In genomic region chr18:54140641-54141040, GRCh38 we compare ENCODE assay signal across 12 cellular contexts.
"Had no signal": no experiment of that assay in that cellular context is flagged by ENCODE, and none has a peak within 500 bp of the region (broad histone marks: within the 10 kb centered on the region; RNA-seq: fewer than 3 reads in every experiment).

No MANE protein-coding gene starts in this region.

- H3K27ac ChIP-seq: breast epithelium, esophagus muscularis mucosa, pancreas, skin epidermis, tibial artery had no signal

- H3K9me3 ChIP-seq: pancreas, tibial artery had no signal

- DNase-seq: activated effector memory CD4-positive, alpha-beta T cell treated with Interleukin-2 at 50 U/mL for 16 hours; activated T-cell treated with anti-CD3 and anti-CD28 coated beads, Interleukin-2, amount 50 U/mL, for 24 hours; amygdala; hippocampal formation; pancreas; tibial artery had no signal

- H3K27me3 Mint-ChIP-seq: activated naive CD4-positive, alpha-beta T cell treated with anti-CD3 and anti-CD28 coated beads, Interleukin-2, amount 50 U/mL, for 24 hours; activated T-cell treated with anti-CD3 and anti-CD28 coated beads, Interleukin-2, amount 50 U/mL, for 24 hours had no signal

- H3K27me3 ChIP-seq: breast epithelium, esophagus muscularis mucosa, pancreas, tibial artery had no signal

- H3K4me3 ChIP-seq: breast epithelium, esophagus muscularis mucosa, pancreas, skin epidermis, tibial artery had no signal

- H3K4me1 ChIP-seq: breast epithelium, esophagus muscularis mucosa, pancreas, tibial artery had no signal

- H3K4me3 Mint-ChIP-seq: activated naive CD4-positive, alpha-beta T cell treated with anti-CD3 and anti-CD28 coated beads, Interleukin-2, amount 50 U/mL, for 24 hours; activated T-cell treated with anti-CD3 and anti-CD28 coated beads, Interleukin-2, amount 50 U/mL, for 24 hours; stimulated activated effector memory CD8-positive, alpha-beta T cell treated with anti-CD3 and anti-CD28 coated beads, Interleukin-12 subunit alpha, Interleukin-12 subunit beta, amount 100 ng/mL, for 72 hours; T-helper 2 cell treated with Interferon-gamma antibody and Interleukin-4, amounts not matched to agents 5 μg/mL and 100 μg/mL, for 36 hours had no signal

- H3K36me3 ChIP-seq: breast epithelium, pancreas had no signal

- H3K4me1 Mint-ChIP-seq: stimulated activated effector memory CD8-positive, alpha-beta T cell treated with anti-CD3 and anti-CD28 coated beads, Interleukin-12 subunit alpha, Interleukin-12 subunit beta, amount 100 ng/mL, for 72 hours had no signal

- H3K27ac Mint-ChIP-seq: activated naive CD4-positive, alpha-beta T cell treated with anti-CD3 and anti-CD28 coated beads, Interleukin-2, amount 50 U/mL, for 24 hours; activated T-cell treated with anti-CD3 and anti-CD28 coated beads, Interleukin-2, amount 50 U/mL, for 24 hours; stimulated activated effector memory CD8-positive, alpha-beta T cell treated with anti-CD3 and anti-CD28 coated beads, Interleukin-12 subunit alpha, Interleukin-12 subunit beta, amount 100 ng/mL, for 72 hours; T-helper 2 cell treated with Interferon-gamma antibody and Interleukin-4, amounts not matched to agents 5 μg/mL and 100 μg/mL, for 36 hours had no signal
